Comparison of ENCODE assay signal across 8 cellular contexts in genomic region chr18:67104700-67105284, GRCh38.
DNase-seq lines count a peak whose midpoint lies in the region; ATAC-seq, FAIRE-seq and TF ChIP-seq lines count a peak whose summit lies in the region.

No MANE protein-coding gene starts in this region.

- DNase-seq in AG04450 (ENCODE audit: low read depth, low spot score) (peak; percentile 32), GM18507 (ENCODE audit: extremely low spot score, insufficient read length, low read depth) (no peak), NCI-H1417 treated with DMSO at 0.1 percent for 48 hours (lab: John Stamatoyannopoulos, UW) (peak; percentile 44), T-helper 1 cell (peak in 3 of 5 donors; percentile 2 to 19 (median 17)), dorsolateral prefrontal cortex (peak; percentile 18 to 83 (median 60)), medulla oblongata (ENCODE audit: extremely low spot score) (peak; percentile 85), testis (peak; percentile 84)

- WGBS in testis, 2 donors = 51% methylated on average over 7 of the region's 7 CpGs

- intact Hi-C loops in dorsolateral prefrontal cortex (cut with DNase I) (loop anchor here (2.0 to 5.0 kb wide), 3 partner anchors 48 to 98 kb away; no protein-coding TSS in a partner anchor), testis (cut with DNase I; ENCODE audit: low total_unique reads) (no loop called here)

- H3K27ac ChIP-seq in AG04450 (ENCODE audit: low read depth, low read length) = no peak overlapping the region
- H3K27ac ChIP-seq in dorsolateral prefrontal cortex = no peak overlapping the region
- no peak overlapping the region for H3K27ac ChIP-seq in testis

- FAIRE-seq in GM18507 (lab: Jason Lieb, UNC) = peak; percentile 60

- no peaks in the 10 kb centered on the region for H3K9me3 ChIP-seq in AG04450 (ENCODE audit: control insufficient read depth, insufficient read depth, low read length)
- H3K9me3 ChIP-seq in testis = no peaks in the 10 kb centered on the region

- POLR2A ChIA-PET in AG04450 (lab: Yijun Ruan, JAX) = no interaction called here

- no peak for TF ChIP-seq POLR2A in testis (IDR thresholded peaks at IDR 0.05)

- H3K27me3 ChIP-seq in AG04450 (ENCODE audit: control insufficient read depth, insufficient read depth, low read length) = no peaks in the 10 kb centered on the region
- no peaks in the 10 kb centered on the region for H3K27me3 ChIP-seq in dorsolateral prefrontal cortex
- H3K27me3 ChIP-seq in testis = no peaks in the 10 kb centered on the region

- no peak overlapping the region for H3K4me3 ChIP-seq in AG04450 (ENCODE audit: low read depth, low read length)
- peak overlapping the region in 13 of 59 donors; percentile 0 to 26 (median 16) for H3K4me3 ChIP-seq in dorsolateral prefrontal cortex
- H3K4me3 ChIP-seq in testis = no peak overlapping the region

- no peaks in the 10 kb centered on the region for H3K4me1 ChIP-seq in testis

- CTCF ChIA-PET in AG04450 (lab: Charles Lee) = interaction anchor here (0.6 to 4.5 kb wide), 16 partner anchors 17 to 1724 kb away, joined by 3 to 156 read pairs (median 4); no protein-coding TSS in a partner anchor

- H3K36me3 ChIP-seq in testis (ENCODE audit: low read depth, missing control alignments) = no peaks in the 10 kb centered on the region

- ATAC-seq in HG02885 (IDR thresholded peaks at IDR 0.05; ENCODE audit: poor library complexity, unreplicated experiment) = peak; percentile 96

- TF ChIP-seq CTCF in AG04450 (IDR thresholded peaks at IDR 0.05; ENCODE audit: low read depth, low read length) (peak; percentile 86), dorsolateral prefrontal cortex (IDR thresholded peaks at IDR 0.05 in 54 of 56, conservative IDR thresholded peaks at IDR 0.05 in 2 of 56; ENCODE audit: low read depth in 1 of 56, partially characterized antibody in 56 of 56) (peak; percentile 22 to 93 (median 74)), testis (IDR thresholded peaks at IDR 0.05) (peak; percentile 24 to 48 (median 38))
